Comparison of ENCODE assay signal across 26 cellular contexts in the genomic region with DNA sequence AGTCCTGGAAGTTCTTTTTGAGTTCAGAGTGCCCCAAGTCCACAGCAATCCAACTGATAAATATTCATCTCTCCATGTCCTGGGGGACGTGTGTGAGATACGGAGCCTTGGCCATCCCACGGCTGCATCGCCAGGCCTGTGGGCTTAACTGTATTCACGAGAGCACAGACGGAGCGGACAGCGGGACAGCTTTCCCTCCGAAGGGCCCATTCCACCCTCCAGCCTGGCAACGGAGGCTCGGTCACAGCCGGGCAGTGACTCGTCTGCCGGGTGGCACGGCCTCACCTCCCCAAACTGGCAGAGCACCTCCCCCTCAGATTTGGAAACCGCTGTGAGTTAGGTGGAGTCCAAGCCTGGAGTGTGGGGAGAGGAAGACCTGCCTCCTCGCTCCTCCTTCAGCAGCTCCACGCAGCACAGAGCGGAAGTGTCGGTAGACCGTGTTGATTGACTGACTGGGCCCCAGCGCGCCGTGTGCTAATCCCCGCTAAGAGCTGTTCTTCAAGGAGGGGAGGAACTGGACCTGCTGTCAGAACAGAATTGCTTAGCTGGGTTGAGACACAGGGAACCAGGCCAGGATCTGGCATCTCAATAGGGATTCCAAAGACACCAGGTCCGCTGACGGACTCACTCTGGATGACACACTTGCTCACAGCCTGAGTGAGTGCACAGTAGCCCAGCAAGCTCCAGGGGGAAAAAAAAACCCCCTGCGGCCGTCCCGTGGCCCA. TPM values are rescaled to one million over a fixed set of nuclear protein-coding genes. Genes with fewer than 3 reads are reported as not detected.
DNase-seq lines count a peak whose midpoint lies in the region; ATAC-seq, FAIRE-seq and TF ChIP-seq lines count a peak whose summit lies in the region.
"Had no signal": no experiment of that assay in that cellular context is flagged by ENCODE, and none has a peak within 500 bp of the region (broad histone marks: within the 10 kb centered on the region; RNA-seq: fewer than 3 reads in every experiment).

No MANE protein-coding gene starts in this region.

- TF ChIP-seq CTCF in kidney (IDR thresholded peaks at IDR 0.05; ENCODE audit: borderline replicate concordance, extremely low read depth, insufficient read depth): no peak
- no peak for TF ChIP-seq CTCF in brain microvascular endothelial cell (IDR thresholded peaks at IDR 0.05; ENCODE audit: low read depth, low read length, missing control alignments)

- ATAC-seq in sciatic nerve (no peak), HG03045 (IDR thresholded peaks at IDR 0.05; ENCODE audit: unreplicated experiment) (no peak)
- ATAC-seq: CD8-positive, alpha-beta T cell; GM12878; HCT116 had no signal

- DNase-seq in H7: peak; percentile 62
- DNase-seq in NCI-H524 treated with DMSO at 0.1 percent for 48 hours (lab: John Stamatoyannopoulos, UW): peak; percentile 35
- peak; percentile 60 for DNase-seq in kidney
- DNase-seq in sciatic nerve (ENCODE audit: low spot score): peak; percentile 34
- DNase-seq in activated naive CD4-positive, alpha-beta T cell treated with anti-CD3 and anti-CD28 coated beads for 36 hours: no peak
- no peak for DNase-seq in brain microvascular endothelial cell
- DNase-seq: Caco-2; CD8-positive, alpha-beta T cell; DMS79; EL; GDM1; GM23248; Kasumi-1; NCI-H1105; NCI-H1436 treated with DMSO at 0.1 percent for 48 hours; NCI-H187 treated with DMSO at 0.1 percent for 48 hours; NCI-H2171 treated with DMSO at 0.1 percent for 48 hours; NCI-H345; NCI-H510A treated with DMSO at 0.1 percent for 48 hours; RPMI8226; SHP77 had no signal

- no peaks in the 10 kb centered on the region for H3K36me3 Mint-ChIP-seq in activated naive CD4-positive, alpha-beta T cell treated with anti-CD3 and anti-CD28 coated beads for 36 hours (ENCODE audit: low read depth)
- H3K36me3 Mint-ChIP-seq: CD8-positive, alpha-beta T cell had no signal

- H3K27me3 ChIP-seq in H7 (ENCODE audit: control insufficient read depth, insufficient read depth, low read length): peaks cover 44% of the 10 kb centered on the region
- H3K27me3 ChIP-seq in brain microvascular endothelial cell (replicated peaks): no peaks in the 10 kb centered on the region

- intact Hi-C loops in kidney (cut with DNase I): no loop called here
- intact Hi-C loops in sciatic nerve (cut with DNase I): no loop called here
- intact Hi-C loops in activated naive CD4-positive, alpha-beta T cell treated with anti-CD3 and anti-CD28 coated beads for 36 hours (cut with micrococcal nuclease): no loop called here

- H3K36me3 ChIP-seq in H7 (replicated peaks; ENCODE audit: control insufficient read depth, insufficient read depth, low read length): no peaks in the 10 kb centered on the region
- H3K36me3 ChIP-seq in kidney (ENCODE audit: control insufficient read depth in 1 of 2, insufficient read depth in 2 of 2, low read length in 2 of 2): no peaks in the 10 kb centered on the region
- no peaks in the 10 kb centered on the region for H3K36me3 ChIP-seq in brain microvascular endothelial cell (replicated peaks)

- H3K9me3 Mint-ChIP-seq in activated naive CD4-positive, alpha-beta T cell treated with anti-CD3 and anti-CD28 coated beads for 36 hours: no peaks in the 10 kb centered on the region
- H3K9me3 Mint-ChIP-seq: CD8-positive, alpha-beta T cell had no signal

- H3K9ac ChIP-seq in kidney (ENCODE audit: low read length in 2 of 2): no peak overlapping the region
- H3K9ac ChIP-seq: GM23248 had no signal

- FAIRE-seq in kidney (lab: Jason Lieb, UNC): no peak
- FAIRE-seq: GM12878 had no signal

- H3K4me3 Mint-ChIP-seq in activated naive CD4-positive, alpha-beta T cell treated with anti-CD3 and anti-CD28 coated beads for 36 hours: no peak overlapping the region
- H3K4me3 Mint-ChIP-seq: CD8-positive, alpha-beta T cell had no signal

- in situ Hi-C loops in brain microvascular endothelial cell (cut with HindIII; ENCODE audit: low pct_ligation_motif_present, low sequenced_read_pairs): no loop called here

- H3K27me3 Mint-ChIP-seq in activated naive CD4-positive, alpha-beta T cell treated with anti-CD3 and anti-CD28 coated beads for 36 hours (ENCODE audit: low read depth): peaks cover 30% of the 10 kb centered on the region

- CTCF ChIA-PET in activated naive CD4-positive, alpha-beta T cell treated with anti-CD3 and anti-CD28 coated beads for 36 hours (lab: Charles Lee): no interaction called here

- H3K4me1 ChIP-seq in kidney (ENCODE audit: control insufficient read depth in 1 of 2, insufficient read depth in 1 of 2, low read depth in 1 of 2, low read length in 2 of 2): no peaks in the 10 kb centered on the region
- H3K4me1 ChIP-seq: Caco-2 had no signal

- no peak overlapping the region for H3K27ac Mint-ChIP-seq in activated naive CD4-positive, alpha-beta T cell treated with anti-CD3 and anti-CD28 coated beads for 36 hours
- H3K27ac Mint-ChIP-seq: CD8-positive, alpha-beta T cell had no signal

- H3K27ac ChIP-seq in kidney (ENCODE audit: low read depth in 2 of 2, low read length in 2 of 2) (no peak overlapping the region), brain microvascular endothelial cell (no peak overlapping the region)
- H3K27ac ChIP-seq: C4-2B, GM23248, HL-60 had no signal

- H3K4me1 Mint-ChIP-seq in activated naive CD4-positive, alpha-beta T cell treated with anti-CD3 and anti-CD28 coated beads for 36 hours (ENCODE audit: low read depth): peaks cover 4% of the 10 kb centered on the region

- H3K9me3 ChIP-seq in kidney (ENCODE audit: control insufficient read depth in 1 of 2, low read length in 2 of 2): peaks cover 0 to 7% of the 10 kb centered on the region in 2 donors
- H3K9me3 ChIP-seq: Caco-2 had no signal

- H3K4me3 ChIP-seq in H7 (ENCODE audit: insufficient read depth, low read depth, low read length) (no peak overlapping the region), kidney (ENCODE audit: low read length in 2 of 2) (no peak overlapping the region), brain microvascular endothelial cell (ENCODE audit: low read depth, low read length) (no peak overlapping the region)
- H3K4me3 ChIP-seq: GM12878, GM23248 had no signal

RNA-seq across cellular contexts. Expression of a gene that starts 10.9 kb away (rescaled TPM):
- total RNA-seq in H7 (2014; rRNA removed; shearing (Covaris generic)): 0.52 and 0.89 TPM in 2 replicates
- total RNA-seq in kidney: 0.44 TPM
- polyA plus RNA-seq in kidney (ENCODE audit: insufficient read depth, low read depth, low replicate concordance): not detected
- 0.58 TPM for total RNA-seq in sciatic nerve
- not detected for total RNA-seq in activated naive CD4-positive, alpha-beta T cell treated with anti-CD3 and anti-CD28 coated beads for 36 hours
- total RNA-seq: CD8-positive, alpha-beta T cell; GM12878 had no signal
- polyA plus RNA-seq: GM12878 had no signal

Comparison
In these comparisons a context has a peak if more than half of its experiments do, and no peak if none do; other contexts are left out.
1. DNase-seq: peak in H7 (single experiment), NCI-H524 treated with DMSO at 0.1 percent for 48 hours (single experiment), kidney (single experiment) and sciatic nerve (single experiment); none in activated naive CD4-positive, alpha-beta T cell treated with anti-CD3 and anti-CD28 coated beads for 36 hours (single experiment) and brain microvascular endothelial cell (single experiment).